In genomic region chr22:24953294-24954113, GRCh38 we compare ENCODE assay signal across 8 cellular contexts. TPM values are rescaled to one million over a fixed set of nuclear protein-coding genes. Genes with fewer than 3 reads are reported as not detected.
A peak's percentile ranks its signal among the peaks of the same experiment; 100 is the strongest.
DNase-seq lines count a peak whose midpoint lies in the region; ATAC-seq and TF ChIP-seq lines count a peak whose summit lies in the region.

No MANE protein-coding gene starts in this region.

- no peaks in the 10 kb centered on the region for H3K9me3 Mint-ChIP-seq in nephron

- H3K79me2 ChIP-seq in PC-3 (ENCODE audit: low read length) = peaks cover 55% of the 10 kb centered on the region

- H3K4me3 ChIP-seq in PC-3 (ENCODE audit: low read length) = peak overlapping the region; percentile 98
- no peak overlapping the region for H3K4me3 ChIP-seq in SJCRH30

- H2AFZ ChIP-seq in PC-3 (ENCODE audit: low read length) = peak overlapping the region; percentile 78

- peak overlapping the region; percentile 96 for H3K4me2 ChIP-seq in PC-3 (ENCODE audit: low read length)

- H3K27me3 Mint-ChIP-seq in nephron (ENCODE audit: low read depth) = peaks cover 19% of the 10 kb centered on the region

- ATAC-seq in PC-3 = peak; percentile 5
- no peak for ATAC-seq in GM18502 (IDR thresholded peaks at IDR 0.05; ENCODE audit: poor library complexity, unreplicated experiment)

- CTCF ChIA-PET in PC-3 (lab: Charles Lee) = no interaction called here

- peak overlapping the region; percentile 60 to 94 (median 81) for H3K27ac Mint-ChIP-seq in nephron

- H3K27ac ChIP-seq in C4-2B (peak overlapping the region; percentile 90), PC-3 (ENCODE audit: low read length) (peak overlapping the region; percentile 88), epithelial cell of prostate (peak overlapping the region; percentile 87), SJCRH30 (no peak overlapping the region)

- no peaks in the 10 kb centered on the region for H3F3A ChIP-seq in PC-3 (ENCODE audit: low read length, unreplicated experiment)

- intact Hi-C loops in PC-3 (cut with micrococcal nuclease) = loop anchor here (2.0 to 5.0 kb wide), 2 partner anchors 39 to 74 kb away; no protein-coding TSS in a partner anchor

- H3K4me1 ChIP-seq in PC-3 (ENCODE audit: insufficient read depth, low read length) (peaks cover 13% of the 10 kb centered on the region), SJCRH30 (no peaks in the 10 kb centered on the region)

- POLR2A ChIA-PET in PC-3 (lab: Charles Lee; ENCODE audit: unreplicated experiment) = interaction anchor here (0.8 kb wide), 1 partner anchor 30 kb away, joined by 4 read pairs; no protein-coding TSS in a partner anchor

- no peaks in the 10 kb centered on the region for H3K9me3 ChIP-seq in PC-3 (ENCODE audit: low read length)
- H3K9me3 ChIP-seq in SJCRH30 (replicated peaks) = no peaks in the 10 kb centered on the region

- no peaks in the 10 kb centered on the region for H3K27me3 ChIP-seq in PC-3 (ENCODE audit: low read length)
- peaks cover 5% of the 10 kb centered on the region; the same call in 1 of the 2 replicates for H3K27me3 ChIP-seq in SJCRH30

- no peaks in the 10 kb centered on the region for H3K36me3 ChIP-seq in PC-3 (ENCODE audit: low read depth, low read length)
- no peaks in the 10 kb centered on the region for H3K36me3 ChIP-seq in SJCRH30

- no peaks in the 10 kb centered on the region for H3K36me3 Mint-ChIP-seq in nephron (ENCODE audit: low read depth)

- no peaks in the 10 kb centered on the region for H3K9me2 ChIP-seq in PC-3 (replicated peaks; ENCODE audit: low read length)

- DNase-seq in PC-3 = no peak
- DNase-seq in epithelial cell of prostate (ENCODE audit: low read depth, low spot score) = no peak
- no peak for DNase-seq in SJCRH30
- DNase-seq in NCI-H2107 treated with DMSO at 0.1 percent for 48 hours (lab: John Stamatoyannopoulos, UW; ENCODE audit: unreplicated experiment) = no peak
- DNase-seq in stimulated activated CD4-positive, alpha-beta T cell treated with anti-CD3 and anti-CD28 coated beads, Interleukin-1b, Interleukin-23, amount 100 ng/mL, for 48 hours = no peak

- TF ChIP-seq CTCF in C4-2B (conservative IDR thresholded peaks at IDR 0.05) = no peak
- no peak for TF ChIP-seq CTCF in PC-3 (conservative IDR thresholded peaks at IDR 0.05; ENCODE audit: low read depth, low read length)
- TF ChIP-seq CTCF in nephron (IDR thresholded peaks at IDR 0.05; ENCODE audit: unreplicated experiment in 3 of 3) = no peak

- peak overlapping the region; percentile 96 for H3K9ac ChIP-seq in PC-3 (ENCODE audit: low read length)

- no peaks in the 10 kb centered on the region for H4K20me1 ChIP-seq in PC-3 (ENCODE audit: low read length)

- TSS peak; percentile 52 for BruUV-seq in PC-3 (replicated peaks; lab: Mats Ljungman, UMichigan)

- peaks cover 22% of the 10 kb centered on the region for H3K4me1 Mint-ChIP-seq in nephron

- H3K4me3 Mint-ChIP-seq in nephron = peak overlapping the region; percentile 90 to 95 (median 92)

RNA-seq across cellular contexts. Expression of gene KIAA1671, which starts 1.0 kb away (rescaled TPM):
- 18.6 and 22.1 TPM in 2 replicates for total RNA-seq in PC-3 (2014; rRNA removed)
- total RNA-seq in SJCRH30 (2014; rRNA removed; shearing (Covaris generic)) = 19.7 and 20.4 TPM in 2 replicates

RNA-seq across cellular contexts. Expression of gene LHFPL7, which starts 7.0 kb away (rescaled TPM):
- total RNA-seq in PC-3 (2014; rRNA removed) = not detected in 2 replicates
- total RNA-seq in SJCRH30 (2014; rRNA removed; shearing (Covaris generic)) = not detected in 2 replicates
